In genomic region chr1:87334351-87335174, GRCh38 we compare ENCODE assay signal across 8 cellular contexts. TPM values are rescaled to one million over a fixed set of nuclear protein-coding genes. Genes with fewer than 3 reads are reported as not detected.
DNase-seq lines count a peak whose midpoint lies in the region; ATAC-seq, FAIRE-seq and TF ChIP-seq lines count a peak whose summit lies in the region.

No MANE protein-coding gene starts in this region.

- intact Hi-C loops in endothelial cell of umbilical vein (cut with micrococcal nuclease) (loop anchor here (2.0 to 10.0 kb wide), 2 partner anchors 58 to 1550 kb away; no protein-coding TSS in a partner anchor), aorta (cut with DNase I) (loop anchor here (10.0 kb wide), 3 partner anchors 160 to 1550 kb away; no protein-coding TSS in a partner anchor)

- no peak for TF ChIP-seq CTCF in endothelial cell of umbilical vein (IDR thresholded peaks at IDR 0.05; ENCODE audit: extremely low read depth in 1 of 2, insufficient read depth in 1 of 2, low read depth in 1 of 2, low read length in 2 of 2)

- H3K27me3 ChIP-seq in endothelial cell of umbilical vein (ENCODE audit: control insufficient read depth in 2 of 2, insufficient read depth in 2 of 2, low read length in 2 of 2) (no peaks in the 10 kb centered on the region), mucosa of rectum (ENCODE audit: control insufficient read depth in 2 of 2, insufficient read depth in 2 of 2, low read length in 2 of 2) (no peaks in the 10 kb centered on the region), aorta (ENCODE audit: control insufficient read depth in 1 of 2, insufficient read depth in 2 of 2, low read length in 1 of 2) (no peaks in the 10 kb centered on the region)

- H3K9me1 ChIP-seq in endothelial cell of umbilical vein (replicated peaks; ENCODE audit: control insufficient read depth, extremely low read depth, insufficient read depth, low read length): no peaks in the 10 kb centered on the region

- peak; percentile 13 for DNase-seq in DMS153 treated with DMSO at 0.1 percent for 48 hours (lab: John Stamatoyannopoulos, UW; ENCODE audit: unreplicated experiment)
- no peak for DNase-seq in DMS153 (lab: John Stamatoyannopoulos, UW)
- DNase-seq in T-cell: peak in 3 of 34 experiments; percentile 1 to 10 (median 8)
- DNase-seq in endothelial cell of umbilical vein (ENCODE audit: low read depth, low spot score): peak; percentile 39
- DNase-seq in aorta: peak in 1 of 2 donors; percentile 52
- DNase-seq in 8988T: no peak

- TSS peak; percentile 70 for BruUV-seq in endothelial cell of umbilical vein (replicated peaks; lab: Mats Ljungman, UMichigan)

- H3K4me1 ChIP-seq in endothelial cell of umbilical vein (ENCODE audit: control insufficient read depth, extremely low read depth, insufficient read depth, low read length): peaks cover 20% of the 10 kb centered on the region
- peaks cover 17 to 24% of the 10 kb centered on the region in 2 donors for H3K4me1 ChIP-seq in mucosa of rectum (ENCODE audit: control insufficient read depth in 2 of 2, insufficient read depth in 2 of 2, low read length in 2 of 2)
- peaks cover 0 to 16% of the 10 kb centered on the region in 2 donors for H3K4me1 ChIP-seq in aorta (ENCODE audit: control insufficient read depth in 1 of 2, insufficient read depth in 2 of 2, low read length in 2 of 2)

- POLR2A ChIA-PET in T-cell (lab: Charles Lee) (interaction anchor here (0.5 to 0.6 kb wide), 3 partner anchors 35 to 1649 kb away, joined by 3 to 5 read pairs (median 3); no protein-coding TSS in a partner anchor), endothelial cell of umbilical vein (lab: Charles Lee) (interaction anchor here (0.6 kb wide), 2 partner anchors 421 to 862 kb away, joined by 4 read pairs; partner anchors contain the start of gene SELENOF)

- peaks cover under 1 to 1% of the 10 kb centered on the region in 2 experiments for H3K36me3 ChIP-seq in endothelial cell of umbilical vein (ENCODE audit: control insufficient read depth in 2 of 2, extremely low read depth in 1 of 2, insufficient read depth in 2 of 2, low read length in 2 of 2)
- H3K36me3 ChIP-seq in mucosa of rectum (ENCODE audit: control insufficient read depth in 2 of 2, insufficient read depth in 2 of 2, low read length in 2 of 2): peaks cover under 1 to 5% of the 10 kb centered on the region in 2 donors
- H3K36me3 ChIP-seq in aorta (ENCODE audit: control insufficient read depth in 1 of 2, insufficient read depth in 2 of 2, low read length in 1 of 2): peaks cover 0 to under 1% of the 10 kb centered on the region in 2 donors

- peaks cover 0 to 9% of the 10 kb centered on the region in 2 donors for H3K27me3 Mint-ChIP-seq in T-cell

- peaks cover 30% of the 10 kb centered on the region for H3K79me2 ChIP-seq in endothelial cell of umbilical vein (ENCODE audit: control insufficient read depth, insufficient read depth, low read length)

- peak overlapping the region; percentile 78 to 88 for H3K27ac Mint-ChIP-seq in T-cell

- H3K4me2 ChIP-seq in endothelial cell of umbilical vein (ENCODE audit: insufficient read depth, low read length): peak overlapping the region; percentile 87

- H3K9me3 ChIP-seq in endothelial cell of umbilical vein (replicated peaks; ENCODE audit: control insufficient read depth, insufficient read depth, low read length): no peaks in the 10 kb centered on the region
- H3K9me3 ChIP-seq in mucosa of rectum (ENCODE audit: control insufficient read depth in 2 of 2, low read length in 2 of 2): no peaks in the 10 kb centered on the region
- H3K9me3 ChIP-seq in aorta (ENCODE audit: control insufficient read depth, low read length): no peaks in the 10 kb centered on the region

- CTCF ChIA-PET in T-cell (lab: Charles Lee) (interaction anchor here (0.5 to 2.3 kb wide), 6 partner anchors 8 to 837 kb away, joined by 3 to 16 read pairs (median 4); no protein-coding TSS in a partner anchor), endothelial cell of umbilical vein (lab: Charles Lee) (interaction anchor here (0.6 to 2.9 kb wide), 8 partner anchors 8 to 846 kb away, joined by 3 to 27 read pairs (median 4); no protein-coding TSS in a partner anchor)

- dilution Hi-C loops in endothelial cell of umbilical vein (cut with MboI; ENCODE audit: extremely low pct_ligation_motif_present, low sequenced_read_pairs): no loop called here

- ATAC-seq in HG03025 (IDR thresholded peaks at IDR 0.05; ENCODE audit: low FRiP score, unreplicated experiment): peak; percentile 4
- peak; percentile 2 to 13 (median 10) for ATAC-seq in T-cell (replicated peaks in 1 of 4)
- ATAC-seq in aorta (ENCODE audit: low FRiP score): no peak

- no peaks in the 10 kb centered on the region for H3K9me3 Mint-ChIP-seq in T-cell

- 6% methylated on average over 28 of the region's 28 CpGs for WGBS in aorta, 2 donors

- peak overlapping the region; percentile 66 for H3K27ac ChIP-seq in endothelial cell of umbilical vein (ENCODE audit: insufficient read depth, low read depth, low read length)
- peak overlapping the region; percentile 64 to 76 for H3K27ac ChIP-seq in mucosa of rectum (ENCODE audit: low read depth in 2 of 2, low read length in 2 of 2)
- peak overlapping the region; percentile 37 to 52 for H3K27ac ChIP-seq in aorta (ENCODE audit: low read depth in 1 of 2, low read length in 2 of 2)

- H3K4me1 Mint-ChIP-seq in T-cell: peaks cover 63 to 78% (median 66%) of the 10 kb centered on the region in 3 donors

- no peak for TF ChIP-seq POLR2A in endothelial cell of umbilical vein (IDR thresholded peaks at IDR 0.05; ENCODE audit: low read depth, low read length)

- H2AFZ ChIP-seq in endothelial cell of umbilical vein (ENCODE audit: low read depth, low read length): peak overlapping the region; percentile 78

- no peaks in the 10 kb centered on the region for H4K20me1 ChIP-seq in endothelial cell of umbilical vein (replicated peaks; ENCODE audit: control insufficient read depth, extremely low read depth, insufficient read depth, low read length)

- H3K4me3 Mint-ChIP-seq in T-cell: peak overlapping the region; percentile 81 to 97 (median 86)

- no peak for FAIRE-seq in endothelial cell of umbilical vein (lab: Jason Lieb, UNC)

- H3K4me3 ChIP-seq in endothelial cell of umbilical vein (replicated peaks in 1 of 3; ENCODE audit: insufficient read depth in 1 of 3, low read depth in 1 of 3, low read length in 3 of 3): peak overlapping the region; percentile 61 to 88 (median 65)
- peak overlapping the region; percentile 59 to 82 for H3K4me3 ChIP-seq in mucosa of rectum (ENCODE audit: low read length in 2 of 2)
- peak overlapping the region; percentile 85 to 86 for H3K4me3 ChIP-seq in aorta (ENCODE audit: low read length in 2 of 2)

- H3K9ac ChIP-seq in endothelial cell of umbilical vein (replicated peaks; ENCODE audit: extremely low read depth, insufficient read depth, low read length) (peak overlapping the region; percentile 75), mucosa of rectum (ENCODE audit: low read depth in 1 of 2, low read length in 2 of 2) (peak overlapping the region; percentile 44 to 76)

- peaks cover 10% of the 10 kb centered on the region for H3K36me3 Mint-ChIP-seq in T-cell

TF ChIP-seq in endothelial cell of umbilical vein, 7 proteins besides CTCF, POLR2A, EP300 and RAD21:
- TF ChIP-seq GATA2 (IDR thresholded peaks at IDR 0.05; ENCODE audit: insufficient read depth, insufficient read length, low read depth, low read length): peak; percentile 56
- TF ChIP-seq JUN (IDR thresholded peaks at IDR 0.05; ENCODE audit: borderline replicate concordance, insufficient read depth, insufficient read length, low read depth): no peak
- TF ChIP-seq FOS (IDR thresholded peaks at IDR 0.05; ENCODE audit: borderline replicate concordance, insufficient read depth, low read length): no peak
- no peak for TF ChIP-seq EZH2 (IDR thresholded peaks at IDR 0.05; ENCODE audit: borderline replicate concordance, low read depth, low read length, severe bottlenecking)
- no peak for TF ChIP-seq POLR2AphosphoS5 (IDR thresholded peaks at IDR 0.05; ENCODE audit: insufficient read depth, low read depth, low read length)
- no peak for TF ChIP-seq MYC (IDR thresholded peaks at IDR 0.05; ENCODE audit: low read depth, low read length)
- TF ChIP-seq, protein P1, sequence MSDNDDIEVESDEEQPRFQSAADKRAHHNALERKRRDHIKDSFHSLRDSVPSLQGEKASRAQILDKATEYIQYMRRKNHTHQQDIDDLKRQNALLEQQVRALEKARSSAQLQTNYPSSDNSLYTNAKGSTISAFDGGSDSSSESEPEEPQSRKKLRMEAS (IDR thresholded peaks at IDR 0.05; ENCODE audit: insufficient read depth, insufficient read length): no peak
TF ChIP-seq in endothelial cell of umbilical vein: peak in this region for 1.

RNA-seq across cellular contexts. Expression of gene LMO4, which starts 5.9 kb away (rescaled TPM):
- total RNA-seq in T-cell: 10 to 100 TPM; 14.4 to 26.2 (median 20.2) TPM
- 22.5 and 24.8 TPM in 2 replicates for total RNA-seq in endothelial cell of umbilical vein
- polyA plus RNA-seq in endothelial cell of umbilical vein: 36.6 and 41.1 TPM in 2 replicates
- 29.3 and 31.6 TPM in 2 replicates for polyA plus RNA-seq in endothelial cell of umbilical vein (2011; cell fraction: cytosol; rRNA removed)
- polyA plus RNA-seq in endothelial cell of umbilical vein (2011; cell fraction: nucleus; rRNA removed): 30.4 and 31.4 TPM in 2 replicates
- 19.9 and 23.5 TPM in 2 replicates for polyA plus RNA-seq in endothelial cell of umbilical vein (2012)
- polyA minus RNA-seq in endothelial cell of umbilical vein: 24.3 and 28.5 TPM in 2 replicates
- 12.0 TPM for polyA minus RNA-seq in endothelial cell of umbilical vein (2011; cell fraction: cytosol; rRNA and poly(A)+ RNA removed)
- polyA minus RNA-seq in endothelial cell of umbilical vein (2011; cell fraction: nucleus; rRNA and poly(A)+ RNA removed): 5.8 and 5.9 TPM in 2 replicates
- 10 to 100 TPM; 42.5 to 45.7 TPM for total RNA-seq in aorta
- polyA plus RNA-seq in aorta: 10 to 100 TPM; 50.5 to 51.8 TPM

Comparison
In these comparisons a context has a peak if more than half of its experiments do, and no peak if none do; other contexts are left out.
1. DNase-seq: peak in DMS153 treated with DMSO at 0.1 percent for 48 hours (single experiment) and endothelial cell of umbilical vein (single experiment); none in DMS153 (single experiment) and 8988T (single experiment).
2. Peak in every context shown above with its lines, with median percentiles within 50 percentile points of each other: H3K27ac ChIP-seq and H3K4me3 ChIP-seq.